ENCODE assay signal across 12 cellular contexts in the genomic region with DNA sequence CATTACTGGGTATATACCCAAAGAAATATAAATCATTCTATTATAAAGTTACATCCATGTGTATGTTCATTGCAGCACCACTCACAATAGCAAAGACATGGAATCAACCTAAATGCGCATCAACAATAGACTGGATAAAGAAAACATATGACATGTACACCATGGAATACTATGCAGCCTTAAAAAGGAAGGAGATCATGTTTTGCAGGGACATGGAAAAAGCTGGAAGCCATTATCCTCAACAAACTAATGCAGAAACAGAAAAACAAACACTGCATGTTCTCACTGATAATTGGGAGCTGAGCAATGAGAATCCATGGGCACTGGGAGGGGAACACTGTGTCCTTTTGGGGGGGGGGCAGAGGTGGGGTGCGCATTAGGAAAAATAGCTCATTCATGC. TPM values are rescaled to one million over a fixed set of nuclear protein-coding genes. Genes with fewer than 3 reads are reported as not detected.
"Had no signal": no experiment of that assay in that cellular context is flagged by ENCODE, and none has a peak within 500 bp of the region (broad histone marks: within the 10 kb centered on the region; RNA-seq: fewer than 3 reads in every experiment).

No MANE protein-coding gene starts in this region.

- H3K4me1 ChIP-seq: HAP-1 had no signal

- H3K9ac ChIP-seq: GM23248 had no signal

- H3K4me2 ChIP-seq: GM23338 had no signal

- H3K9me3 ChIP-seq: HAP-1 had no signal

- H3K36me3 ChIP-seq: HAP-1 had no signal

- FAIRE-seq: H1, H54 had no signal

- H2AFZ ChIP-seq: GM23248, GM23338 had no signal

- H3K4me3 ChIP-seq: GM23248, GM23338, HAP-1 had no signal

- H3K27ac ChIP-seq: GM23248 had no signal

- ATAC-seq: GM23338, HCT116 had no signal

- DNase-seq: GM23248, GOT3, H7, H9, HCEC 1CT, HFFc6 had no signal

RNA-seq across cellular contexts. Expression of gene HLA-G, which starts 50.9 kb away (rescaled TPM):
- total RNA-seq: GM23248, H4 had no signal
